Comparison of ENCODE assay signal across 9 cellular contexts in genomic region chr15:75130597-75131268, GRCh38.
A peak's percentile ranks its signal among the peaks of the same experiment; 100 is the strongest.
DNase-seq lines count a peak whose midpoint lies in the region; ATAC-seq, FAIRE-seq and TF ChIP-seq lines count a peak whose summit lies in the region.
"Had no signal": no experiment of that assay in that cellular context is flagged by ENCODE, and none has a peak within 500 bp of the region (broad histone marks: within the 10 kb centered on the region; RNA-seq: fewer than 3 reads in every experiment).

No MANE protein-coding gene starts in this region.

- DNase-seq in HepG2 (ENCODE audit: low spot score) (no peak), T-helper 17 cell (no peak), upper lobe of left lung (no peak), anterior cingulate cortex (lab: John Stamatoyannopoulos, UW) (no peak), SW480 (ENCODE audit: low spot score) (no peak)
- DNase-seq in stimulated activated CD8-positive, alpha-beta memory T cell treated with anti-CD3 and anti-CD28 coated beads, Interleukin-4, amount 100 ng/mL, for 48 hours: no peak
- DNase-seq: Kasumi-1 had no signal

- H4K20me1 ChIP-seq in HepG2 (ENCODE audit: insufficient read depth, low read length): no peaks in the 10 kb centered on the region

- no peaks in the 10 kb centered on the region for H3K27me3 Mint-ChIP-seq in T-helper 17 cell

- H3K4me3 Mint-ChIP-seq in T-helper 17 cell: peak overlapping the region; percentile 85

- peaks cover 9% of the 10 kb centered on the region for H3K4me1 Mint-ChIP-seq in T-helper 17 cell

- H3K27ac Mint-ChIP-seq in T-helper 17 cell: peak overlapping the region; percentile 88

- no peaks in the 10 kb centered on the region for H3K36me3 ChIP-seq in liver (ENCODE audit: control insufficient read depth in 4 of 4, insufficient read depth in 3 of 4, low read depth in 1 of 4, low read length in 3 of 4)
- no peaks in the 10 kb centered on the region for H3K36me3 ChIP-seq in HepG2 (replicated peaks in 1 of 2; ENCODE audit: control insufficient read depth in 1 of 2, insufficient read depth in 2 of 2, low read length in 2 of 2)
- H3K36me3 ChIP-seq in upper lobe of left lung: no peaks in the 10 kb centered on the region

- H2AFZ ChIP-seq in HepG2 (ENCODE audit: low read length): no peak overlapping the region

- TF ChIP-seq POLR2A in HepG2 (IDR thresholded peaks at IDR 0.05; ENCODE audit: insufficient read depth in 1 of 2, low read depth in 2 of 2, low read length in 2 of 2) (no peak), upper lobe of left lung (IDR thresholded peaks at IDR 0.05) (no peak)

- POLR2A ChIA-PET in HepG2 (lab: Yijun Ruan, JAX): interaction anchor here (1.5 to 2.4 kb wide), 2 partner anchors 9 to 14 kb away, joined by 4 to 9 read pairs; no protein-coding TSS in a partner anchor

- CTCF ChIA-PET in HepG2 (lab: Yijun Ruan, JAX; ENCODE audit: low intra/inter-chr PET ratio, low total read pairs): no interaction called here

- H3K9me3 ChIP-seq in liver (ENCODE audit: control insufficient read depth in 4 of 4, low read length in 3 of 4) (no peaks in the 10 kb centered on the region), HepG2 (ENCODE audit: low read length) (no peaks in the 10 kb centered on the region), T-helper 17 cell (ENCODE audit: control insufficient read depth, low read length, poor library complexity, severe bottlenecking) (no peaks in the 10 kb centered on the region), upper lobe of left lung (no peaks in the 10 kb centered on the region)

- ATAC-seq in HepG2: no peak
- ATAC-seq in HG03039 (IDR thresholded peaks at IDR 0.05; ENCODE audit: unreplicated experiment): peak; percentile 66
- peak; percentile 68 for ATAC-seq in T-helper 17 cell
- peak in 1 of 2 donors; percentile 58 for ATAC-seq in upper lobe of left lung (ENCODE audit: low FRiP score in 2 of 2)

- no peaks in the 10 kb centered on the region for H3K36me3 Mint-ChIP-seq in T-helper 17 cell (ENCODE audit: low read depth)

- TF ChIP-seq EP300 in HepG2 (IDR thresholded peaks at IDR 0.05; ENCODE audit: low read depth in 2 of 2, low read length in 2 of 2) (no peak), HepG2 (CRISPR knock-in tag; IDR thresholded peaks at IDR 0.05; ENCODE audit: borderline replicate concordance) (no peak), upper lobe of left lung (IDR thresholded peaks at IDR 0.05) (no peak)

- H3K4me1 ChIP-seq in liver (ENCODE audit: control insufficient read depth in 4 of 4, insufficient read depth in 4 of 4, low read length in 3 of 4): no peaks in the 10 kb centered on the region
- peaks cover 15% of the 10 kb centered on the region for H3K4me1 ChIP-seq in HepG2 (ENCODE audit: insufficient read depth, low read length)
- H3K4me1 ChIP-seq in upper lobe of left lung: peaks cover 3 to 19% (median 11%) of the 10 kb centered on the region in 4 donors

- H3K27me3 ChIP-seq in liver (ENCODE audit: control insufficient read depth in 4 of 4, insufficient read depth in 4 of 4, low read length in 3 of 4) (no peaks in the 10 kb centered on the region), HepG2 (ENCODE audit: control insufficient read depth in 1 of 2, insufficient read depth in 2 of 2, low read length in 2 of 2) (no peaks in the 10 kb centered on the region), upper lobe of left lung (no peaks in the 10 kb centered on the region)

- no peaks in the 10 kb centered on the region for H3K79me2 ChIP-seq in HepG2 (ENCODE audit: insufficient read depth, low read length)

- H3K27ac ChIP-seq in liver (ENCODE audit: low read depth in 1 of 2, low read length in 2 of 2) (peak overlapping the region; percentile 54 to 70), HepG2 (ENCODE audit: extremely low read length, insufficient read depth, low read length) (no peak overlapping the region), upper lobe of left lung (peak overlapping the region; percentile 23 to 79 (median 60))

- FAIRE-seq in HepG2 (lab: Jason Lieb, UNC): no peak

- in situ Hi-C loops in HepG2 (cut with HindIII; ENCODE audit: extremely low pct_ligation_motif_present, low pct_unique_long_range_greater_than_20kb): no loop called here

- BruUV-seq in HepG2 (replicated peaks; lab: Mats Ljungman, UMichigan): no TSS peak

- H3K4me3 ChIP-seq in liver (ENCODE audit: low read depth in 1 of 3, low read length in 3 of 3): no peak overlapping the region
- H3K4me3 ChIP-seq in HepG2 (replicated peaks in 1 of 3; ENCODE audit: insufficient read depth in 1 of 3, low read depth in 2 of 3, low read length in 3 of 3): no peak overlapping the region
- no peak overlapping the region for H3K4me3 ChIP-seq in upper lobe of left lung

- no peak overlapping the region for H3K4me2 ChIP-seq in HepG2 (ENCODE audit: low read depth, low read length)

- WGBS in liver: 81% methylated on average over 10 of the region's 10 CpGs
- WGBS in HepG2 (ENCODE audit: low lambda C conversion rate): 96% methylated on average over 10 of the region's 10 CpGs
- WGBS in upper lobe of left lung, 2 donors: 61 to 68% methylated on average over 10 of the region's 10 CpGs

- H3K9ac ChIP-seq in liver (ENCODE audit: low read depth in 1 of 2, low read length in 2 of 2): no peak overlapping the region
- no peak overlapping the region for H3K9ac ChIP-seq in HepG2 (ENCODE audit: insufficient read depth, low read depth, low read length)

- TF ChIP-seq RAD21 in liver (IDR thresholded peaks at IDR 0.05): no peak
- TF ChIP-seq RAD21 in HepG2 (CRISPR knock-in tag; IDR thresholded peaks at IDR 0.05): no peak

- TF ChIP-seq CTCF in liver (IDR thresholded peaks at IDR 0.05; ENCODE audit: low read depth, low read length, missing input control) (no peak), HepG2 (CRISPR knock-in tag; IDR thresholded peaks at IDR 0.05) (no peak), upper lobe of left lung (IDR thresholded peaks at IDR 0.05) (no peak)

- intact Hi-C loops in HepG2 (cut with micrococcal nuclease; ENCODE audit: unreplicated experiment): no loop called here

TF ChIP-seq in liver, 16 proteins besides CTCF, POLR2A, EP300 and RAD21 (continues in another document):
- TF ChIP-seq MAX (IDR thresholded peaks at IDR 0.05): no peak
- TF ChIP-seq GABPA (IDR thresholded peaks at IDR 0.05 in 1 of 2, conservative IDR thresholded peaks at IDR 0.05 in 1 of 2): no peak
- TF ChIP-seq FOXA1 (IDR thresholded peaks at IDR 0.05): no peak
- no peak for TF ChIP-seq HNF4G (IDR thresholded peaks at IDR 0.05)

TF ChIP-seq in HepG2, 621 proteins besides CTCF, POLR2A, EP300 and RAD21 (continues in another document):
- TF ChIP-seq TFDP2 (CRISPR knock-in tag; IDR thresholded peaks at IDR 0.05): no peak
- TF ChIP-seq ZNF800 (CRISPR knock-in tag; IDR thresholded peaks at IDR 0.05): no peak
- TF ChIP-seq NONO (IDR thresholded peaks at IDR 0.05): no peak
- TF ChIP-seq NONO (CRISPR knock-in tag; conservative IDR thresholded peaks at IDR 0.05): no peak
- no peak for TF ChIP-seq ZNF274 (CRISPR knock-in tag; IDR thresholded peaks at IDR 0.05)
- TF ChIP-seq NFIB (CRISPR knock-in tag; IDR thresholded peaks at IDR 0.05; ENCODE audit: borderline replicate concordance): no peak
- TF ChIP-seq PCBP2 (optimal IDR thresholded peaks at IDR 0.05; ENCODE audit: low read depth, low read length, poor library complexity, severe bottlenecking): no peak
- no peak for TF ChIP-seq ZNF652 (CRISPR knock-in tag; IDR thresholded peaks at IDR 0.05; ENCODE audit: borderline replicate concordance, low read depth)
